ENCODE assay signal across 10 cellular contexts in the genomic region with DNA sequence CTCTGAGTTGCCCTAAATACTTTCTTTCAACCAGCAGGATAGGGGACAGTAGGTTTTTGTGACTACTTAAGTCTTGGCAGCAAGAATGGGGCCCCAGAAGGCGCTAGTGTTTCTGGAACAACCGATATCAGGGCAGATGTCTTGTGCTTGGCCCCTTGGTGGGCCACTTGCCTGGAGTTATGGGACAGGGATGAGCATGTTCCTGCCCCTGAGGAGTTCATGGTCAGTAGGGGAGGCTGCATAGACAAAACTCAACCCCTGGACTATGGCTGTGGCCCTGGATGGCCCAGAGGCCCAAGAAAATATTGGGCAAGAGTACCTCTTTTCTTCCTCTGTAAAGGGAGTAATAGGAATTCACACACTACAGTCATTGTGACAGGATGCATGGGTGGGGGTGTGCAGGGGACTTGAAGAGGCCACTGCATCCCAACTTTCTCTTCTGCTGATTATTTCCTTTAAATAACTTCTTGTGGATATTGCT. TPM values are rescaled to one million over a fixed set of nuclear protein-coding genes. Genes with fewer than 3 reads are reported as not detected.
DNase-seq lines count a peak whose midpoint lies in the region; ATAC-seq and TF ChIP-seq lines count a peak whose summit lies in the region.
"Had no signal": no experiment of that assay in that cellular context is flagged by ENCODE, and none has a peak within 500 bp of the region (broad histone marks: within the 10 kb centered on the region; RNA-seq: fewer than 3 reads in every experiment).

No MANE protein-coding gene starts in this region.

- no peaks in the 10 kb centered on the region for H3K9me3 ChIP-seq in PC-3 (ENCODE audit: low read length)
- no peaks in the 10 kb centered on the region for H3K9me3 ChIP-seq in esophagus (ENCODE audit: control insufficient read depth in 2 of 2, insufficient read depth in 1 of 2, low read depth in 1 of 2, low read length in 1 of 2)

- no peaks in the 10 kb centered on the region for H4K20me1 ChIP-seq in PC-3 (ENCODE audit: low read length)

- peak overlapping the region; percentile 28; the same call in 1 of the 2 replicates for H2AFZ ChIP-seq in PC-3 (ENCODE audit: low read length)

- H3K4me3 ChIP-seq in PC-3 (ENCODE audit: low read length), result peak overlapping the region; percentile 31; the same call in 1 of the 2 replicates
- H3K4me3 ChIP-seq in esophagus (ENCODE audit: low read depth in 1 of 2, low read length in 2 of 2), result no peak overlapping the region

- DNase-seq in EL, result peak; percentile 23
- DNase-seq in PC-3, result no peak
- DNase-seq in retina, result peak; percentile 13
- DNase-seq in HuH-7 (ENCODE audit: low spot score), result no peak
- DNase-seq in NCI-H2227 treated with DMSO at 0.1 percent for 48 hours (lab: John Stamatoyannopoulos, UW), result no peak
- DNase-seq in SHP77 treated with DMSO at 0.1 percent for 48 hours (lab: John Stamatoyannopoulos, UW), result no peak
- DNase-seq: DMS79 had no signal

- TSS peak; percentile 97 for BruUV-seq in PC-3 (replicated peaks; lab: Mats Ljungman, UMichigan)

- ATAC-seq in PC-3, result no peak
- ATAC-seq in HG03442 (IDR thresholded peaks at IDR 0.05; ENCODE audit: unreplicated experiment), result no peak

- peak overlapping the region; percentile 99 for H3K27ac ChIP-seq in PC-3 (ENCODE audit: low read length)
- peak overlapping the region; percentile 67 for H3K27ac ChIP-seq in esophagus (ENCODE audit: low read depth in 2 of 2, low read length in 1 of 2)
- H3K27ac ChIP-seq: HL-60 had no signal

- TF ChIP-seq CTCF in PC-3 (conservative IDR thresholded peaks at IDR 0.05; ENCODE audit: low read depth, low read length), result no peak

- POLR2A ChIA-PET in PC-3 (lab: Charles Lee; ENCODE audit: unreplicated experiment), result interaction anchor here (0.7 kb wide), 1 partner anchor 29 kb away, joined by 5 read pairs; no protein-coding TSS in a partner anchor

- intact Hi-C loops in PC-3 (cut with micrococcal nuclease), result loop anchor here (1.0 to 2.0 kb wide), 3 partner anchors 26 to 55 kb away; no protein-coding TSS in a partner anchor

- H3K36me3 ChIP-seq in PC-3 (ENCODE audit: low read depth, low read length), result no peaks in the 10 kb centered on the region
- H3K36me3 ChIP-seq in esophagus (ENCODE audit: control insufficient read depth in 2 of 2, insufficient read depth in 2 of 2, low read length in 1 of 2), result no peaks in the 10 kb centered on the region

- H3F3A ChIP-seq in PC-3 (ENCODE audit: low read length, unreplicated experiment), result no peaks in the 10 kb centered on the region

- 27 to 45% methylated on average over 2 of the region's 2 CpGs for WGBS in esophagus, 2 donors

- CTCF ChIA-PET in PC-3 (lab: Charles Lee), result interaction anchor here (1.2 kb wide), 1 partner anchor 56 kb away, joined by 11 read pairs; no protein-coding TSS in a partner anchor

- H3K27me3 ChIP-seq in PC-3 (ENCODE audit: low read length) (no peaks in the 10 kb centered on the region), esophagus (ENCODE audit: control insufficient read depth in 1 of 2, insufficient read depth in 2 of 2, low read length in 2 of 2) (no peaks in the 10 kb centered on the region)

- H3K9me2 ChIP-seq in PC-3 (replicated peaks; ENCODE audit: low read length), result no peaks in the 10 kb centered on the region

- H3K4me1 ChIP-seq in PC-3 (ENCODE audit: insufficient read depth, low read length) (peaks cover 40% of the 10 kb centered on the region), esophagus (ENCODE audit: control insufficient read depth in 2 of 2, insufficient read depth in 2 of 2, low read length in 1 of 2) (peaks cover 0 to 20% of the 10 kb centered on the region in 2 donors)

- no peaks in the 10 kb centered on the region for H3K79me2 ChIP-seq in PC-3 (ENCODE audit: low read length)

- peak overlapping the region; percentile 90 for H3K9ac ChIP-seq in PC-3 (ENCODE audit: low read length)

- H3K4me2 ChIP-seq in PC-3 (ENCODE audit: low read length), result peak overlapping the region; percentile 73

RNA-seq across cellular contexts. Expression of a gene that starts 57.7 kb away (rescaled TPM):
- total RNA-seq in PC-3 (2014; rRNA removed), result 120 and 136 TPM in 2 replicates
- polyA plus RNA-seq in esophagus, result 10 to 100 TPM; 13.0 to 19.8 TPM

Comparison
In these comparisons a context has a peak if more than half of its experiments do, and no peak if none do; other contexts are left out.
1. DNase-seq: peak in EL (single experiment) and retina (single experiment); none in PC-3 (single experiment), HuH-7 (single experiment), NCI-H2227 treated with DMSO at 0.1 percent for 48 hours (single experiment) and SHP77 treated with DMSO at 0.1 percent for 48 hours (single experiment).